In the genomic region with DNA sequence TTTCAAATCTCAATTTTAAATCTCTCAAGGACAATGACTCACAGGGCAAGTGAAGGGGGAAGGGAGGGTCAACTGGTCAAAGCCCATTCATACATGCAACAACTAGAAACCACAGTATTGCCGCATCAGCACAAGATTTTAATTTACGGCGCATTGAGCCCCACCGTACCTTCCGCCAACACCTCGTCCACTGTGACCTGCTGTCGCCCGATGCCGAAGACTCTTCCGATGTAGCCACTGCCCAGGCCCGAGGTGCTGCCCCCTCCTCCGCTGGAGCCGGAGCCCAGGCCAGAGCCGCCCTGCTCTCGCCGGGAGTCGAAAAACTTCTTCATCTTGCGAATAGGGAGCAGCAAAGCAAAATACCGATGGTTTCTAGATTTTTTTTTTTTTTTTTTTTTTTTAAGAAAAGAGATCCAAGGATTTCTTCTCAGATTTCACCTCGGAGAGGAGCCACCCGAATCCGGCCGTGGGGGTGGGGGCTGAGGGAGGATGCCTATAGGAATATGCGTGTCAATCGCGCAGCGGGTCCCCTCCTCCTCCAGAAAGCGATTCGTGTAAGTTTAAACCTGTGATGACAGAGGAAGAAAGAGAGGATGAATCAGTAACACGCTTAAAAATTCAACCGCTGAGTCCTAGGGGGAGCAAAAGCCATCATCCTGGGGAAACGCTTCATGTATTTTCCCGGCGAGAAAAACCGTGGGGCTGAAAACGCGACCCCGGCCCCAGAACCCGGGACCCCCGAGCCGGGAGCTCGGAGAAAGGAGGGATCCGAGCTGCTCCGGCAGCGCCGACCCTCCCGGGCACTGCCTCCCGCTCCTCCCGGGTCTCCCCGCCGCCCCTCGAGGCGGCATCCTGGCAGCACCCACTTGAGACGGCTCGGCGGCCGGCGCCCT, we compare ENCODE assay signal across 8 cellular contexts. TPM values are rescaled to one million over a fixed set of nuclear protein-coding genes. Genes with fewer than 3 reads are reported as not detected.
A peak's percentile ranks its signal among the peaks of the same experiment; 100 is the strongest.
DNase-seq lines count a peak whose midpoint lies in the region; ATAC-seq and TF ChIP-seq lines count a peak whose summit lies in the region.

No MANE protein-coding gene starts in this region.

- H3K27ac ChIP-seq in SJSA1 (peak overlapping the region; percentile 97), osteoblast (ENCODE audit: low read depth, low read length) (peak overlapping the region; percentile 95)

- H3K4me3 ChIP-seq in SJSA1: peak overlapping the region; percentile 96
- H3K4me3 ChIP-seq in osteoblast (ENCODE audit: insufficient read depth, low read length): peak overlapping the region; percentile 95

- ATAC-seq in HG02973 (IDR thresholded peaks at IDR 0.05; ENCODE audit: unreplicated experiment): no peak

- peaks cover 43% of the 10 kb centered on the region for H4K20me1 ChIP-seq in osteoblast (ENCODE audit: insufficient read depth, low read length)

- H3K36me3 Mint-ChIP-seq in activated naive CD4-positive, alpha-beta T cell treated with anti-CD3 and anti-CD28 coated beads, Interleukin-2, amount 50 U/mL, for 24 hours: peaks cover 9% of the 10 kb centered on the region
- peaks cover 7% of the 10 kb centered on the region for H3K36me3 Mint-ChIP-seq in type B pancreatic cell

- DNase-seq in DMS53 treated with DMSO at 0.1 percent for 48 hours (lab: John Stamatoyannopoulos, UW; ENCODE audit: unreplicated experiment) (peak; percentile 9), HT1080 (ENCODE audit: low read depth) (peak; percentile 73), SJSA1 (ENCODE audit: low read depth in 1 of 2, low spot score in 2 of 2) (peak; percentile 80 to 85), glomerular visceral epithelial cell (ENCODE audit: extremely low spot score) (peak; percentile 61), osteoblast (ENCODE audit: insufficient read length, low spot score, missing footprints) (peak; percentile 90), type B pancreatic cell (ENCODE audit: extremely low spot score, unreplicated experiment) (peak; percentile 75)

- no peaks in the 10 kb centered on the region for H3K9me3 ChIP-seq in SJSA1 (replicated peaks)
- no peaks in the 10 kb centered on the region for H3K9me3 ChIP-seq in osteoblast (ENCODE audit: low read depth, low read length)

- H3K4me2 ChIP-seq in osteoblast (ENCODE audit: insufficient read depth, low read length): peak overlapping the region; percentile 94

- H3K27me3 Mint-ChIP-seq in activated naive CD4-positive, alpha-beta T cell treated with anti-CD3 and anti-CD28 coated beads, Interleukin-2, amount 50 U/mL, for 24 hours: no peaks in the 10 kb centered on the region
- no peaks in the 10 kb centered on the region for H3K27me3 Mint-ChIP-seq in type B pancreatic cell

- peaks cover 69% of the 10 kb centered on the region for H3K4me1 Mint-ChIP-seq in activated naive CD4-positive, alpha-beta T cell treated with anti-CD3 and anti-CD28 coated beads, Interleukin-2, amount 50 U/mL, for 24 hours
- peaks cover 46% of the 10 kb centered on the region for H3K4me1 Mint-ChIP-seq in type B pancreatic cell (ENCODE audit: unreplicated experiment)

- H2AFZ ChIP-seq in osteoblast (ENCODE audit: low read length): peak overlapping the region; percentile 85

- H3K9me3 Mint-ChIP-seq in activated naive CD4-positive, alpha-beta T cell treated with anti-CD3 and anti-CD28 coated beads, Interleukin-2, amount 50 U/mL, for 24 hours: no peaks in the 10 kb centered on the region
- H3K9me3 Mint-ChIP-seq in type B pancreatic cell: no peaks in the 10 kb centered on the region

- H3K4me3 Mint-ChIP-seq in activated naive CD4-positive, alpha-beta T cell treated with anti-CD3 and anti-CD28 coated beads, Interleukin-2, amount 50 U/mL, for 24 hours: peak overlapping the region; percentile 90
- H3K4me3 Mint-ChIP-seq in type B pancreatic cell: peak overlapping the region; percentile 95

- no peak for TF ChIP-seq CTCF in osteoblast (IDR thresholded peaks at IDR 0.05; ENCODE audit: extremely low read depth, low read depth, low read length)
- no peak for TF ChIP-seq CTCF in type B pancreatic cell (conservative IDR thresholded peaks at IDR 0.05)

- peaks cover 54% of the 10 kb centered on the region for H3K79me2 ChIP-seq in osteoblast (ENCODE audit: insufficient read depth, low read length)

- no peaks in the 10 kb centered on the region for H3K27me3 ChIP-seq in SJSA1 (replicated peaks)
- no peaks in the 10 kb centered on the region for H3K27me3 ChIP-seq in osteoblast (ENCODE audit: insufficient read depth, low read length)

- H3K27ac Mint-ChIP-seq in activated naive CD4-positive, alpha-beta T cell treated with anti-CD3 and anti-CD28 coated beads, Interleukin-2, amount 50 U/mL, for 24 hours: peak overlapping the region; percentile 95
- H3K27ac Mint-ChIP-seq in type B pancreatic cell: peak overlapping the region; percentile 94

- H3K4me1 ChIP-seq in SJSA1 (replicated peaks) (peaks cover 52% of the 10 kb centered on the region), osteoblast (ENCODE audit: insufficient read depth, low read length) (peaks cover 41% of the 10 kb centered on the region)

- peaks cover 58% of the 10 kb centered on the region for H3K36me3 ChIP-seq in SJSA1
- peaks cover 7% of the 10 kb centered on the region for H3K36me3 ChIP-seq in osteoblast (ENCODE audit: insufficient read depth, low read length)

RNA-seq across cellular contexts. Expression of gene AAK1, which starts 0.6 kb away (rescaled TPM):
- 19.7 and 37.4 TPM in 2 replicates for total RNA-seq in HT1080 (2014; rRNA removed; shearing (Covaris generic))
- 18.7 and 24.1 TPM in 2 replicates for polyA plus RNA-seq in HT1080 (2015; cell fraction: cytosol; rRNA removed)
- 27.6 and 27.8 TPM in 2 replicates for polyA plus RNA-seq in HT1080 (2015; cell fraction: nucleus; rRNA removed)
- 83.8 and 84.9 TPM in 2 replicates for total RNA-seq in SJSA1 (2014; rRNA removed; shearing (Covaris generic))
- total RNA-seq in osteoblast: 61.9 and 62.5 TPM in 2 replicates
- total RNA-seq in type B pancreatic cell (ENCODE audit: low replicate concordance): 45.5 and 50.3 TPM in 2 replicates

Comparison
In these comparisons a context has a peak if more than half of its experiments do, and no peak if none do; other contexts are left out.
1. DNase-seq: peak in every context shown above with its lines; median percentile 90 in osteoblast; 82 in SJSA1; 75 in type B pancreatic cell; 73 in HT1080; 61 in glomerular visceral epithelial cell; 9 in DMS53 treated with DMSO at 0.1 percent for 48 hours.